ENCODE assay signal across 9 cellular contexts in the genomic region with DNA sequence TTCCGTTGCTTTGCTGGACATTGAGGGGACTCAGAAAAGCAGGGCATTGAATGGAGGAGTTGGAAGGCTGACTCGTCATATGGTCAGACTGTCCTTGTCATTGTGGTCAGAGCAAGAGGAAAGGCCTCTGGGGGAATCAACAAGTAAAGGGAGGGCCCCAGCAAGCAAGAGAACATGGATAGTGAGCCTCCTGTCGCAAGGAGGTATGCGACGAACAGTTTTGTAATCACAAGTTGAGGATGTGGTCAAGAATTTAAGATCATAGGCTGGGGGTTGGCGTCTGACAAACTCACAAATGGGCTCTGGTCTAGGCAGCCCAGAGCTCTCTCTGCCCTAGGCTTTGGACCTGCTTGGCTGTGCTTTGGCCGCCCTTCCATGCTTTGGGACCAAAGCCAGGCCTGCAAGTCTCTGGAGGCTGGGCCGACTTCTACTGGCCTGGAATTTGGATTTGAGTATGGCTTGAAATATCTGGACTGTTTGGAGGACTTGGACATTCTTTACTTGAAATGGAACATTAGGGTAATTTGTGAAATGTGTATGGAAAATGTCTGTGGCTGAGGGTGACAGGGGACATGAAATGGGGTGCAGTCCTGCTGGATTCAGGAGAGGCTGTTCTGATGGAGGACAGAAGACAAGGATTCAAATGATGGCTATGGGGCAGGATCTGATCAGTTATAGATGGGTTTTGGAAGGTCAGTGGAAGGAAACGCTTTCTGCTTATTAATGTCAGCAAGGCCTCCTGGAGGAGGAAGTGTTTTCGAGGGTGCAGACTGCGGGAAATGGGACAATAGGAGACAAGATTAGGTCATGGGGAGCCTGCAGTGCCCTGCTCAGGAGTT. TPM values are rescaled to one million over a fixed set of nuclear protein-coding genes. Genes with fewer than 3 reads are reported as not detected.
A peak's percentile ranks its signal among the peaks of the same experiment; 100 is the strongest.
DNase-seq lines count a peak whose midpoint lies in the region; ATAC-seq, FAIRE-seq and TF ChIP-seq lines count a peak whose summit lies in the region.
"Had no signal": no experiment of that assay in that cellular context is flagged by ENCODE, and none has a peak within 500 bp of the region (broad histone marks: within the 10 kb centered on the region; RNA-seq: fewer than 3 reads in every experiment).

No MANE protein-coding gene starts in this region.

- no peak overlapping the region for H2BK12ac ChIP-seq in H9 (ENCODE audit: insufficient read length, low read depth, low read length)

- H3K4me1 ChIP-seq in Karpas-422 (ENCODE audit: low read length) = peaks cover 59% of the 10 kb centered on the region
- peaks cover 43 to 59% of the 10 kb centered on the region in 2 experiments for H3K4me1 ChIP-seq in K562 (replicated peaks in 1 of 2; ENCODE audit: control insufficient read depth in 2 of 2, insufficient read depth in 2 of 2, low read length in 2 of 2)
- H3K4me1 ChIP-seq in kidney (ENCODE audit: control insufficient read depth in 1 of 2, insufficient read depth in 1 of 2, low read depth in 1 of 2, low read length in 2 of 2) = peaks cover 43 to 50% of the 10 kb centered on the region in 2 donors
- peaks cover 32 to 72% (median 71%) of the 10 kb centered on the region in 5 donors for H3K4me1 ChIP-seq in subcutaneous abdominal adipose tissue (ENCODE audit: control insufficient read depth in 5 of 5, insufficient read depth in 5 of 5, low read length in 5 of 5)
- peaks cover 19% of the 10 kb centered on the region for H3K4me1 ChIP-seq in H9 (ENCODE audit: insufficient read depth, low read length)

- peak in 1 of 2 experiments; percentile 14; a peak in 1 of 4 replicates for TF ChIP-seq RAD21 in K562 (CRISPR knock-in tag; conservative IDR thresholded peaks at IDR 0.05 in 1 of 2, IDR thresholded peaks at IDR 0.05 in 1 of 2)

- no peak overlapping the region for H4K91ac ChIP-seq in H9 (ENCODE audit: insufficient read length, low read depth, low read length)

- FAIRE-seq in K562 (lab: Jason Lieb, UNC) (peak; percentile 88), kidney (lab: Jason Lieb, UNC) (no peak)

- no peak overlapping the region for H4K5ac ChIP-seq in H9 (ENCODE audit: insufficient read length, low read depth, low read length)

- CTCF ChIA-PET in K562 (lab: Yijun Ruan, JAX; ENCODE audit: low intra/inter-chr PET ratio) = interaction anchor here (1.0 kb wide), 1 partner anchor 39 kb away, joined by 3 read pairs; no protein-coding TSS in a partner anchor

- H3K36me3 Mint-ChIP-seq in H9 (ENCODE audit: insufficient read depth in 1 of 3, low read depth in 3 of 3) = peaks cover 0 to 9% (median 0%) of the 10 kb centered on the region in 3 experiments; a peak in 2 of 7 replicates

- H3K9me1 ChIP-seq in K562 (ENCODE audit: control insufficient read depth, insufficient read depth, low read length) = no peaks in the 10 kb centered on the region

- ATAC-seq in K562 (peak; percentile 72), HG02798 (IDR thresholded peaks at IDR 0.05; ENCODE audit: poor library complexity, unreplicated experiment) (no peak)

- H2BK15ac ChIP-seq in H9 (ENCODE audit: low read depth, low read length) = no peak overlapping the region

- H2BK20ac ChIP-seq in H9 (ENCODE audit: low read depth, low read length, poor library complexity, severe bottlenecking) = no peak overlapping the region

- TSS peak; percentile 38 for BruUV-seq in K562 (replicated peaks; lab: Mats Ljungman, UMichigan)

- H3K4me1 Mint-ChIP-seq in H9 = peaks cover 63 to 66% of the 10 kb centered on the region in 2 experiments

- POLR2A ChIA-PET in K562 (lab: Yijun Ruan, JAX) = interaction anchor here (0.6 to 5.0 kb wide), 3 partner anchors 12 to 687 kb away, joined by 3 to 57 read pairs (median 4); no protein-coding TSS in a partner anchor

- no peak for TF ChIP-seq EP300 in K562 (IDR thresholded peaks at IDR 0.05; ENCODE audit: low read length)

- H3K9me2 ChIP-seq in Karpas-422 (replicated peaks; ENCODE audit: insufficient read depth, low read length) = no peaks in the 10 kb centered on the region

- H3K79me2 ChIP-seq in Karpas-422 (ENCODE audit: low read length) (no peaks in the 10 kb centered on the region), K562 (ENCODE audit: control insufficient read depth, insufficient read depth, low read length) (peaks cover 64% of the 10 kb centered on the region), H9 (ENCODE audit: insufficient read depth, low read length) (peaks cover 34% of the 10 kb centered on the region; the same call in 1 of the 2 replicates)

- no peak overlapping the region for H2AK5ac ChIP-seq in H9 (ENCODE audit: insufficient read length, low read length)

- in situ Hi-C loops in K562 (cut with MboI) = no loop called here

- H3K27me3 ChIP-seq in Karpas-422 (ENCODE audit: low read length) (no peaks in the 10 kb centered on the region), K562 (ENCODE audit: control insufficient read depth in 2 of 2, insufficient read depth in 2 of 2, low read length in 2 of 2) (no peaks in the 10 kb centered on the region), subcutaneous abdominal adipose tissue (ENCODE audit: control insufficient read depth in 5 of 5, insufficient read depth in 4 of 5, low read length in 5 of 5) (no peaks in the 10 kb centered on the region), H9 (ENCODE audit: insufficient read depth, low read length) (no peaks in the 10 kb centered on the region)

- no peak overlapping the region for H2BK5ac ChIP-seq in H9 (ENCODE audit: insufficient read length, low read length)

- no peak overlapping the region for H3K23ac ChIP-seq in H9 (ENCODE audit: insufficient read length, low read depth, low read length)

- H3K9me3 ChIP-seq in Karpas-422 (ENCODE audit: low read length) = no peaks in the 10 kb centered on the region
- no peaks in the 10 kb centered on the region for H3K9me3 ChIP-seq in K562 (replicated peaks; ENCODE audit: control insufficient read depth, insufficient read depth, low read depth, low read length)
- H3K9me3 ChIP-seq in kidney (ENCODE audit: control insufficient read depth in 1 of 2, low read length in 2 of 2) = no peaks in the 10 kb centered on the region
- no peaks in the 10 kb centered on the region for H3K9me3 ChIP-seq in subcutaneous abdominal adipose tissue (ENCODE audit: control insufficient read depth in 5 of 5, low read length in 5 of 5)
- H3K9me3 ChIP-seq in H9 (ENCODE audit: control insufficient read depth, low read depth, low read length) = no peaks in the 10 kb centered on the region

- TF ChIP-seq POLR2A in K562 (conservative IDR thresholded peaks at IDR 0.05) = no peak; the same call in 1 of the 2 replicates

- H3K9ac ChIP-seq in Karpas-422 (ENCODE audit: low read length) (peak overlapping the region; percentile 52; the same call in 1 of the 2 replicates), K562 (ENCODE audit: insufficient read depth in 1 of 2, low read depth in 2 of 2, low read length in 2 of 2) (peak overlapping the region; percentile 77 to 78), kidney (ENCODE audit: low read length in 2 of 2) (peak overlapping the region; percentile 31 to 32), subcutaneous abdominal adipose tissue (ENCODE audit: low read length in 5 of 5) (peak overlapping the region; percentile 0 to 90 (median 86)), H9 (ENCODE audit: extremely low read depth, insufficient read length, low read length) (no peak overlapping the region)

- H3K4me3 ChIP-seq in Karpas-422 (ENCODE audit: low read length) (no peak overlapping the region), K562 (no peak overlapping the region; the same call in 1 of the 2 replicates), kidney (ENCODE audit: low read length in 2 of 2) (peak overlapping the region; percentile 24 to 27), subcutaneous abdominal adipose tissue (ENCODE audit: low read depth in 1 of 5, low read length in 5 of 5) (peak overlapping the region in 4 of 5 donors; percentile 78 to 83 (median 80))

- no peaks in the 10 kb centered on the region for H4K20me1 ChIP-seq in Karpas-422 (ENCODE audit: insufficient read depth, low read depth, low read length)
- peaks cover 3% of the 10 kb centered on the region; the same call in 1 of the 2 replicates for H4K20me1 ChIP-seq in K562 (replicated peaks; ENCODE audit: control insufficient read depth, insufficient read depth, low read length)
- H4K20me1 ChIP-seq in H9 (ENCODE audit: control insufficient read depth, insufficient read depth, insufficient read length) = peaks cover 2% of the 10 kb centered on the region

- peak overlapping the region in 1 of 2 experiments; percentile 7; a peak in 3 of 5 replicates for H3K4me3 Mint-ChIP-seq in H9

- intact Hi-C loops in K562 (cut with micrococcal nuclease) = loop anchor here (2.0 to 10.0 kb wide), 4 partner anchors 28 to 596 kb away; a partner anchor contains a TSS
- intact Hi-C loops in kidney (cut with DNase I) = no loop called here

- H2AFZ ChIP-seq in Karpas-422 (ENCODE audit: low read length) = no peak overlapping the region
- no peak overlapping the region; the same call in 1 of the 2 replicates for H2AFZ ChIP-seq in K562 (ENCODE audit: low read depth, low read length)
- no peak overlapping the region for H2AFZ ChIP-seq in H9 (ENCODE audit: low read length)

- no peak overlapping the region for H2BK120ac ChIP-seq in H9 (ENCODE audit: low read depth, low read length, poor library complexity, severe bottlenecking)

- H3T11ph ChIP-seq in H9 (ENCODE audit: low read length) = no peak overlapping the region

- WGBS in K562 (ENCODE audit: insufficient coverage, low coverage, missing lambda C conversion rate) = 28% methylated on average over 11 of the region's 11 CpGs
- no CpG with 5 or more reads among the region's 11 CpGs for WGBS in H9 (ENCODE audit: extremely low coverage, insufficient read length, low lambda C conversion rate)

- H3K9me3 Mint-ChIP-seq in H9 = no peaks in the 10 kb centered on the region

- peak overlapping the region; percentile 67 for H3K4me2 ChIP-seq in Karpas-422 (ENCODE audit: low read depth, low read length, poor library complexity, severe bottlenecking)
- H3K4me2 ChIP-seq in K562 (ENCODE audit: insufficient read depth, low read length) = peak overlapping the region; percentile 78
- no peak overlapping the region for H3K4me2 ChIP-seq in H9 (ENCODE audit: insufficient read depth, insufficient read length, low read length)

- H3K27ac ChIP-seq in Karpas-422 (ENCODE audit: low read length) = peak overlapping the region; percentile 81; the same call in 1 of the 2 replicates
- H3K27ac ChIP-seq in K562 (ENCODE audit: extremely low read depth, low read depth, low read length) = peak overlapping the region; percentile 87
- peak overlapping the region; percentile 61 to 85 for H3K27ac ChIP-seq in kidney (ENCODE audit: low read depth in 2 of 2, low read length in 2 of 2)
- peak overlapping the region; percentile 99 for H3K27ac ChIP-seq in subcutaneous abdominal adipose tissue (ENCODE audit: low read depth, low read length)
- no peak overlapping the region for H3K27ac ChIP-seq in H9 (ENCODE audit: insufficient read length, low read depth, low read length)

- no peaks in the 10 kb centered on the region for H3K23me2 ChIP-seq in H9 (ENCODE audit: insufficient read length, low read depth, low read length, poor library complexity, severe bottlenecking)

- H3K14ac ChIP-seq in H9 (ENCODE audit: insufficient read depth, low read length) = no peak overlapping the region

- H3K27me3 Mint-ChIP-seq in H9 (ENCODE audit: low read depth) = no peaks in the 10 kb centered on the region

- no peak overlapping the region for H3K4ac ChIP-seq in H9 (ENCODE audit: low read depth, low read length)

- DNase-seq in Karpas-422 = no peak
- DNase-seq in K562 (ENCODE audit: extremely low read depth in 1 of 4, low spot score in 3 of 4) = peak; percentile 33 to 79 (median 57)
- DNase-seq in kidney = peak; percentile 91
- DNase-seq in activated naive CD4-positive, alpha-beta T cell treated with Interleukin-2 at 50 U/mL for 16 hours = no peak
- no peak for DNase-seq in NCI-H82 (lab: John Stamatoyannopoulos, UW)
- no peak for DNase-seq in H9
- DNase-seq: central memory CD4-positive, alpha-beta T cell had no signal

- H3K18ac ChIP-seq in H9 (ENCODE audit: insufficient read length, low read depth, low read length) = no peak overlapping the region

- peaks cover 10% of the 10 kb centered on the region for H3K79me1 ChIP-seq in H9 (ENCODE audit: insufficient read depth, low read depth, low read length, poor library complexity, severe bottlenecking)

- H3K36me3 ChIP-seq in Karpas-422 (ENCODE audit: insufficient read depth, low read length) (no peaks in the 10 kb centered on the region), K562 (ENCODE audit: control insufficient read depth, insufficient read depth, low read length) (peaks cover 21% of the 10 kb centered on the region; the same call in 2 of the 3 replicates), kidney (ENCODE audit: control insufficient read depth in 1 of 2, insufficient read depth in 2 of 2, low read length in 2 of 2) (peaks cover 2 to 6% of the 10 kb centered on the region in 2 donors), subcutaneous abdominal adipose tissue (ENCODE audit: control insufficient read depth in 5 of 5, insufficient read depth in 5 of 5, low read length in 5 of 5) (peaks cover 0 to 4% (median 0%) of the 10 kb centered on the region in 5 donors)

- peak overlapping the region in 1 of 3 experiments; percentile 67; a peak in 2 of 7 replicates for H3K27ac Mint-ChIP-seq in H9

- no peak overlapping the region for H4K8ac ChIP-seq in H9 (replicated peaks; ENCODE audit: insufficient read length, low read depth, low read length)

- no peak for TF ChIP-seq CTCF in K562 (IDR thresholded peaks at IDR 0.05 in 2 of 3, conservative IDR thresholded peaks at IDR 0.05 in 1 of 3; ENCODE audit: insufficient read depth in 2 of 3, low read depth in 1 of 3, low read length in 3 of 3)
- TF ChIP-seq CTCF in kidney (IDR thresholded peaks at IDR 0.05; ENCODE audit: borderline replicate concordance, extremely low read depth, insufficient read depth) = no peak
- TF ChIP-seq CTCF in H9 (conservative IDR thresholded peaks at IDR 0.05) = no peak

- no peak overlapping the region for H3K56ac ChIP-seq in H9 (ENCODE audit: insufficient read length, low read depth, low read length)

RNA-seq across cellular contexts. Expression of a gene that starts 19.2 kb away (rescaled TPM):
- 8.4 and 20.9 TPM in 2 replicates for total RNA-seq in Karpas-422 (2014; rRNA removed; shearing (Covaris generic); ENCODE audit: low replicate concordance)
- 39.5 and 84.3 TPM in 2 replicates for total RNA-seq in K562 (2011; cell fraction: chromatin; rRNA removed; ENCODE audit: low replicate concordance)
- total RNA-seq in K562 (2011; cell fraction: nucleolus; rRNA removed) = 40.4 and 42.6 TPM in 2 replicates
- total RNA-seq in K562 (2011; cell fraction: nucleoplasm; rRNA removed) = 43.0 and 46.6 TPM in 2 replicates
- total RNA-seq in K562 (2014; rRNA removed) = 14.0 and 15.3 TPM in 2 replicates
- 7.4 and 8.7 TPM in 2 replicates for total RNA-seq in K562 (2014; rRNA removed; fragmentation: Illumina TruSeq; extraction: Trizol)
- total RNA-seq in K562 (2015; rRNA removed; fragmentation: Illumina TruSeq; extraction: Trizol) = 9.9 and 11.5 TPM in 2 replicates
- total RNA-seq in K562 (2021) = 43.2 and 47.9 TPM in 2 replicates
- 9.7 and 17.1 TPM in 2 replicates for polyA plus RNA-seq in K562 (2011; rRNA removed)
- 13.1 and 18.3 TPM in 2 replicates for polyA plus RNA-seq in K562 (2011; cell fraction: cytosol; rRNA removed)
- 28.2 and 31.3 TPM in 2 replicates for polyA plus RNA-seq in K562 (2011; cell fraction: nucleus; rRNA removed)
- polyA plus RNA-seq in K562 (2012) = 14.9 and 22.7 TPM in 2 replicates
- polyA plus RNA-seq in K562 (2014; fragmentation: Illumina TruSeq; extraction: Trizol) = 18.4 and 19.9 TPM in 2 replicates
- under 1 TPM; 0.38 to 0.39 TPM for polyA plus RNA-seq in K562 (2014; fragmentation: Nextera tagmentation; extraction: Ambion mirVana)
- polyA plus RNA-seq in K562 (2014; rRNA removed) = 12.0 and 14.1 TPM in 2 replicates
- 14.5 and 17.3 TPM in 2 replicates for polyA minus RNA-seq in K562 (2011; rRNA and poly(A)+ RNA removed)
- polyA minus RNA-seq in K562 (2011; cell fraction: cytosol; rRNA and poly(A)+ RNA removed) = 19.3 and 27.4 TPM in 2 replicates
- polyA minus RNA-seq in K562 (2011; cell fraction: nucleus; rRNA and poly(A)+ RNA removed) = 12.3 and 21.3 TPM in 2 replicates
- total RNA-seq in kidney = 60.7 TPM
- 11.7 TPM for polyA plus RNA-seq in kidney (ENCODE audit: insufficient read depth, low read depth, low replicate concordance)
- total RNA-seq in H9 (2021) = 59.2 and 65.5 TPM in 2 replicates

RNA-seq across cellular contexts. Expression of a gene that starts 39.2 kb away (rescaled TPM):
- total RNA-seq in Karpas-422 (2014; rRNA removed; shearing (Covaris generic); ENCODE audit: low replicate concordance) = 3,040 and 3,750 TPM in 2 replicates
- 265 and 394 TPM in 2 replicates for total RNA-seq in K562 (2011; cell fraction: chromatin; rRNA removed; ENCODE audit: low replicate concordance)
- 818 and 919 TPM in 2 replicates for total RNA-seq in K562 (2011; cell fraction: nucleolus; rRNA removed)
- 1,009 and 1,942 TPM in 2 replicates for total RNA-seq in K562 (2011; cell fraction: nucleoplasm; rRNA removed)
- total RNA-seq in K562 (2014; rRNA removed) (3,004 and 3,238 TPM in 2 replicates), K562 (2014; rRNA removed; fragmentation: Illumina TruSeq; extraction: Trizol) (3,003 and 3,017 TPM in 2 replicates), K562 (2015; rRNA removed; fragmentation: Illumina TruSeq; extraction: Trizol) (2,679 and 2,873 TPM in 2 replicates), K562 (2021) (3,285 and 3,523 TPM in 2 replicates), kidney (1,504 TPM), H9 (2021) (2,533 and 2,603 TPM in 2 replicates)
- polyA plus RNA-seq in K562 (2011; rRNA removed) (5,983 and 6,751 TPM in 2 replicates), K562 (2014; fragmentation: Illumina TruSeq; extraction: Trizol) (3,907 and 4,185 TPM in 2 replicates), K562 (2014; fragmentation: Nextera tagmentation; extraction: Ambion mirVana) (1,000 to 10,000 TPM; 1,824 to 2,512 TPM), K562 (2014; rRNA removed) (4,384 and 5,321 TPM in 2 replicates), kidney (ENCODE audit: insufficient read depth, low read depth, low replicate concordance) (1,994 TPM)
- polyA plus RNA-seq in K562 (2011; cell fraction: cytosol; rRNA removed) = 5,490 and 8,746 TPM in 2 replicates
- polyA plus RNA-seq in K562 (2011; cell fraction: nucleus; rRNA removed) = 1,361 and 2,299 TPM in 2 replicates
- polyA plus RNA-seq in K562 (2012) = 4,665 and 5,719 TPM in 2 replicates
- polyA minus RNA-seq in K562 (2011; rRNA and poly(A)+ RNA removed) = 3,342 and 3,929 TPM in 2 replicates
- 682 and 753 TPM in 2 replicates for polyA minus RNA-seq in K562 (2011; cell fraction: cytosol; rRNA and poly(A)+ RNA removed)
- polyA minus RNA-seq in K562 (2011; cell fraction: nucleus; rRNA and poly(A)+ RNA removed) = 162 and 371 TPM in 2 replicates

Comparison
In these comparisons a context has a peak if more than half of its experiments do, and no peak if none do; other contexts are left out.
1. DNase-seq: peak in K562 (4 of 4) and kidney (single experiment); none in Karpas-422 (single experiment), activated naive CD4-positive, alpha-beta T cell treated with Interleukin-2 at 50 U/mL for 16 hours (single experiment), NCI-H82 (single experiment) and H9 (single experiment).
2. H3K4me3 ChIP-seq: peak in kidney (2 of 2) and subcutaneous abdominal adipose tissue (4 of 5); none in Karpas-422 (single experiment) and K562 (single experiment).